In genomic region chr19:48645652-48646191, GRCh38 we compare ENCODE assay signal across 8 cellular contexts. TPM values are rescaled to one million over a fixed set of nuclear protein-coding genes. Genes with fewer than 3 reads are reported as not detected.
DNase-seq lines count a peak whose midpoint lies in the region; ATAC-seq and TF ChIP-seq lines count a peak whose summit lies in the region.

Gene CA11 (minus strand): TSS chr19:48646187. CDS start chr19:48645632, 555 bp downstream.

- H3K4me1 ChIP-seq in DND-41 (ENCODE audit: insufficient read depth, low read length): peaks cover 45% of the 10 kb centered on the region
- H3K4me1 ChIP-seq in mammary epithelial cell (ENCODE audit: insufficient read depth, low read length): peaks cover 17% of the 10 kb centered on the region
- peaks cover 0 to 7% (median 3%) of the 10 kb centered on the region in 4 donors for H3K4me1 ChIP-seq in right lobe of liver

- H3K79me2 ChIP-seq in DND-41 (ENCODE audit: insufficient read depth, low read length) (no peaks in the 10 kb centered on the region), mammary epithelial cell (ENCODE audit: insufficient read depth, low read length) (no peaks in the 10 kb centered on the region)

- H3K27me3 ChIP-seq in DND-41 (ENCODE audit: insufficient read depth, low read length, poor library complexity) (no peaks in the 10 kb centered on the region), MG63 (peaks cover 8% of the 10 kb centered on the region), mammary epithelial cell (ENCODE audit: insufficient read depth, low read length) (no peaks in the 10 kb centered on the region), right lobe of liver (no peaks in the 10 kb centered on the region)

- no peak for TF ChIP-seq POLR2A in right lobe of liver (IDR thresholded peaks at IDR 0.05)

- CTCF ChIA-PET in mammary epithelial cell (lab: Charles Lee; ENCODE audit: low non-redundant PET): interaction anchor here (0.6 to 0.7 kb wide), 5 partner anchors 228 to 1670 kb away, joined by 3 to 6 read pairs (median 3); partner anchors contain the start of gene RUVBL2

- H4K20me1 ChIP-seq in DND-41 (ENCODE audit: insufficient read depth, low read length) (no peaks in the 10 kb centered on the region), mammary epithelial cell (ENCODE audit: insufficient read depth, low read length) (no peaks in the 10 kb centered on the region)

- ATAC-seq in DND-41 (ENCODE audit: insufficient read depth, low read depth) (no peak), right lobe of liver (peak in 1 of 4 donors; percentile 3), GM18502 (IDR thresholded peaks at IDR 0.05; ENCODE audit: poor library complexity, unreplicated experiment) (no peak), GM18861 (IDR thresholded peaks at IDR 0.05; ENCODE audit: unreplicated experiment) (no peak)

- peak within 1 kb of the TSS; percentile 11 to 54; a peak in 3 of 4 replicates for H3K4me3 ChIP-seq in DND-41 (ENCODE audit: low read depth in 1 of 2, low read length in 2 of 2)
- peak within 1 kb of the TSS; percentile 41 for H3K4me3 ChIP-seq in MG63
- peak within 1 kb of the TSS; percentile 53 to 54 (median 54) for H3K4me3 ChIP-seq in mammary epithelial cell (replicated peaks in 1 of 3; ENCODE audit: insufficient read depth in 1 of 3, low read depth in 2 of 3, low read length in 3 of 3)
- H3K4me3 ChIP-seq in right lobe of liver: peak within 1 kb of the TSS; percentile 21 to 37 (median 32)

- intact Hi-C loops in mammary epithelial cell (cut with micrococcal nuclease) (loop anchor here (1.0 to 10.0 kb wide), 7 partner anchors 30 to 319 kb away; partner anchors contain the start of genes FTL and FUT1), right lobe of liver (cut with DNase I) (no loop called here)

- H3K27ac ChIP-seq in DND-41 (ENCODE audit: low read length) (peak within 1 kb of the TSS; percentile 73), mammary epithelial cell (ENCODE audit: insufficient read depth, low read depth, low read length) (no peak within 1 kb of the TSS), right lobe of liver (peak within 1 kb of the TSS; percentile 11 to 63 (median 57)), temporal lobe (ENCODE audit: low read depth, low read length) (peak within 1 kb of the TSS; percentile 99)

- dilution Hi-C loops in mammary epithelial cell (cut with HindIII; ENCODE audit: low sequenced_read_pairs): no loop called here

- H3K9ac ChIP-seq in DND-41 (ENCODE audit: low read depth, low read length) (peak within 1 kb of the TSS; percentile 54), mammary epithelial cell (ENCODE audit: insufficient read depth, low read length) (no peak within 1 kb of the TSS)

- H3K4me2 ChIP-seq in DND-41 (ENCODE audit: insufficient read depth, low read length) (peak within 1 kb of the TSS; percentile 70), mammary epithelial cell (ENCODE audit: insufficient read depth, low read depth, low read length) (peak within 1 kb of the TSS; percentile 93)

- DNase-seq in DND-41: no peak
- DNase-seq in MG63: no peak
- no peak for DNase-seq in mammary epithelial cell
- DNase-seq in right lobe of liver: no peak
- no peak for DNase-seq in NCI-H2171 treated with DMSO at 0.1 percent for 48 hours (lab: John Stamatoyannopoulos, UW)

- TF ChIP-seq CTCF in DND-41 (IDR thresholded peaks at IDR 0.05; ENCODE audit: borderline replicate concordance, extremely low read depth, low read length, poor library complexity, severe bottlenecking) (no peak), mammary epithelial cell (conservative IDR thresholded peaks at IDR 0.05 in 1 of 2, IDR thresholded peaks at IDR 0.05 in 1 of 2; ENCODE audit: extremely low read depth in 1 of 2, insufficient read depth in 1 of 2, low read depth in 1 of 2, low read length in 2 of 2) (no peak), right lobe of liver (IDR thresholded peaks at IDR 0.05) (no peak)

- H3K9me3 ChIP-seq in DND-41 (ENCODE audit: insufficient read depth, low read length, severe bottlenecking): no peaks in the 10 kb centered on the region
- no peaks in the 10 kb centered on the region for H3K9me3 ChIP-seq in MG63
- no peaks in the 10 kb centered on the region for H3K9me3 ChIP-seq in mammary epithelial cell (replicated peaks; ENCODE audit: insufficient read depth, low read length)
- no peaks in the 10 kb centered on the region for H3K9me3 ChIP-seq in right lobe of liver

- H3K36me3 ChIP-seq in DND-41 (ENCODE audit: insufficient read depth, low read length) (no peaks in the 10 kb centered on the region), MG63 (no peaks in the 10 kb centered on the region), mammary epithelial cell (ENCODE audit: insufficient read depth, low read length) (no peaks in the 10 kb centered on the region), right lobe of liver (no peaks in the 10 kb centered on the region)

- no TSS peak for BruUV-seq in mammary epithelial cell (replicated peaks; lab: Mats Ljungman, UMichigan)

- in situ Hi-C loops in mammary epithelial cell (cut with MboI; ENCODE audit: low sequenced_read_pairs in 2 of 2): loop anchor here in 1 of 2 donors (10.0 to 25.0 kb wide), 2 partner anchors 199 to 342 kb away; partner anchors contain the start of genes GYS1 and RUVBL2

- WGBS in mammary epithelial cell (ENCODE audit: low coverage, missing lambda C conversion rate): 0% methylated on average over 2 of the region's 9 CpGs
- under 1% methylated on average over 9 of the region's 9 CpGs for WGBS in right lobe of liver (ENCODE audit: insufficient coverage, low coverage, low lambda C conversion rate, missing lambda C conversion rate)

- H2AFZ ChIP-seq in DND-41 (ENCODE audit: low read depth, low read length) (peak within 1 kb of the TSS; percentile 78), mammary epithelial cell (ENCODE audit: low read depth, low read length) (peak within 1 kb of the TSS; percentile 97)

RNA-seq across cellular contexts. Expression of gene CA11, which starts in this region (rescaled TPM):
- 1.3 TPM in 1 of 2 replicates, not detected in the other for total RNA-seq in MG63 (2014; rRNA removed; shearing (Covaris generic); ENCODE audit: low replicate concordance)
- total RNA-seq in mammary epithelial cell: 1 to 10 TPM; 3.0 to 3.5 TPM
- polyA plus RNA-seq in mammary epithelial cell: 1.3 TPM
- not detected for polyA minus RNA-seq in mammary epithelial cell
- total RNA-seq in right lobe of liver: 1 to 10 TPM in 2 of 6 experiments, under 1 TPM in 4; 0.25 to 2.0 (median 0.54) TPM
- total RNA-seq in temporal lobe: 5.2 TPM
